1 cellular context compared by ENCODE assay signal in the genomic region with DNA sequence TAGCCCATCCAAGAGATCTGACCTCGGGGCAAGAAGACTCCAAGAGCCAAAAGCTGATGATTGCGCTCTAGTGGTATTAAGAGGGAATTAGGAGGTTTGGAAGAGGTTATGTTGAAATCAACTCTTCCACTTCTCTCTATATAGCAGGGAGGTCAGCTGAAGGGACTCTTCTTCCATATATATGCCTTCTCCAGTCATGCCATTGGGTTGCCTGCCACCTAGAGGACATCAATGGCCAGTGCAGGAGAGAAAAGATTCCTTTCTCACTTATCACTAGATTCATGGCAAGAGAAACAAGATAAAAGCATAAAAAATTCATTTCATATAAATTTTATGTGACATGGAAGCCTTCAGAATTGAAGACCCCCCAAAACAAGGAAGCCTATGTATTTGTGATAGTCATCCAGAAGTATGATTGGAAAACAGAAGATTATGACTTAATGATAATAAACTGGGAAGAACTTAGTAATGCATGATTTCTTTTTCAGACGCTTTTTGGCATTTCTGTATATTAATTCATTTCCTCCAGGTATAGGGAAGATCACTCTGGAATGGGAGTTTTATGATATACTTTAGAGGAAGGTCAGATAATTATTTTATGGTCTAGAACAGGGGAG.
TF ChIP-seq lines count a peak whose summit lies in the region.

No MANE protein-coding gene starts in this region.

TF ChIP-seq in GM12878, 131 proteins besides CTCF, POLR2A, EP300 and RAD21 (continued from another document):
- TF ChIP-seq, protein P1, sequence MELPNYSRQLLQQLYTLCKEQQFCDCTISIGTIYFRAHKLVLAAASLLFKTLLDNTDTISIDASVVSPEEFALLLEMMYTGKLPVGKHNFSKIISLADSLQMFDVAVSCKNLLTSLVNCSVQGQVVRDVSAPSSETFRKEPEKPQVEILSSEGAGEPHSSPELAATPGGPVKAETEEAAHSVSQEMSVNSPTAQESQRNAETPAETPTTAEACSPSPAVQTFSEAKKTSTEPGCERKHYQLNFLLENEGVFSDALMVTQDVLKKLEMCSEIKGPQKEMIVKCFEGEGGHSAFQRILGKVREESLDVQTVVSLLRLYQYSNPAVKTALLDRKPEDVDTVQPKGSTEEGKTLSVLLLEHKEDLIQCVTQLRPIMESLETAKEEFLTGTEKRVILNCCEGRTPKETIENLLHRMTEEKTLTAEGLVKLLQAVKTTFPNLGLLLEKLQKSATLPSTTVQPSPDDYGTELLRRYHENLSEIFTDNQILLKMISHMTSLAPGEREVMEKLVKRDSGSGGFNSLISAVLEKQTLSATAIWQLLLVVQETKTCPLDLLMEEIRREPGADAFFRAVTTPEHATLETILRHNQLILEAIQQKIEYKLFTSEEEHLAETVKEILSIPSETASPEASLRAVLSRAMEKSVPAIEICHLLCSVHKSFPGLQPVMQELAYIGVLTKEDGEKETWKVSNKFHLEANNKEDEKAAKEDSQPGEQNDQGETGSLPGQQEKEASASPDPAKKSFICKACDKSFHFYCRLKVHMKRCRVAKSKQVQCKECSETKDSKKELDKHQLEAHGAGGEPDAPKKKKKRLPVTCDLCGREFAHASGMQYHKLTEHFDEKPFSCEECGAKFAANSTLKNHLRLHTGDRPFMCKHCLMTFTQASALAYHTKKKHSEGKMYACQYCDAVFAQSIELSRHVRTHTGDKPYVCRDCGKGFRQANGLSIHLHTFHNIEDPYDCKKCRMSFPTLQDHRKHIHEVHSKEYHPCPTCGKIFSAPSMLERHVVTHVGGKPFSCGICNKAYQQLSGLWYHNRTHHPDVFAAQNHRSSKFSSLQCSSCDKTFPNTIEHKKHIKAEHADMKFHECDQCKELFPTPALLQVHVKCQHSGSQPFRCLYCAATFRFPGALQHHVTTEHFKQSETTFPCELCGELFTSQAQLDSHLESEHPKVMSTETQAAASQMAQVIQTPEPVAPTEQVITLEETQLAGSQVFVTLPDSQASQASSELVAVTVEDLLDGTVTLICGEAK (IDR thresholded peaks at IDR 0.05; ENCODE audit: borderline replicate concordance) = no peak
- TF ChIP-seq TARDBP (IDR thresholded peaks at IDR 0.05; ENCODE audit: borderline replicate concordance) (no peak), HDAC6 (IDR thresholded peaks at IDR 0.05; ENCODE audit: unreplicated experiment) (no peak), HDAC2 (IDR thresholded peaks at IDR 0.05) (no peak)
- TF ChIP-seq, protein P2, sequence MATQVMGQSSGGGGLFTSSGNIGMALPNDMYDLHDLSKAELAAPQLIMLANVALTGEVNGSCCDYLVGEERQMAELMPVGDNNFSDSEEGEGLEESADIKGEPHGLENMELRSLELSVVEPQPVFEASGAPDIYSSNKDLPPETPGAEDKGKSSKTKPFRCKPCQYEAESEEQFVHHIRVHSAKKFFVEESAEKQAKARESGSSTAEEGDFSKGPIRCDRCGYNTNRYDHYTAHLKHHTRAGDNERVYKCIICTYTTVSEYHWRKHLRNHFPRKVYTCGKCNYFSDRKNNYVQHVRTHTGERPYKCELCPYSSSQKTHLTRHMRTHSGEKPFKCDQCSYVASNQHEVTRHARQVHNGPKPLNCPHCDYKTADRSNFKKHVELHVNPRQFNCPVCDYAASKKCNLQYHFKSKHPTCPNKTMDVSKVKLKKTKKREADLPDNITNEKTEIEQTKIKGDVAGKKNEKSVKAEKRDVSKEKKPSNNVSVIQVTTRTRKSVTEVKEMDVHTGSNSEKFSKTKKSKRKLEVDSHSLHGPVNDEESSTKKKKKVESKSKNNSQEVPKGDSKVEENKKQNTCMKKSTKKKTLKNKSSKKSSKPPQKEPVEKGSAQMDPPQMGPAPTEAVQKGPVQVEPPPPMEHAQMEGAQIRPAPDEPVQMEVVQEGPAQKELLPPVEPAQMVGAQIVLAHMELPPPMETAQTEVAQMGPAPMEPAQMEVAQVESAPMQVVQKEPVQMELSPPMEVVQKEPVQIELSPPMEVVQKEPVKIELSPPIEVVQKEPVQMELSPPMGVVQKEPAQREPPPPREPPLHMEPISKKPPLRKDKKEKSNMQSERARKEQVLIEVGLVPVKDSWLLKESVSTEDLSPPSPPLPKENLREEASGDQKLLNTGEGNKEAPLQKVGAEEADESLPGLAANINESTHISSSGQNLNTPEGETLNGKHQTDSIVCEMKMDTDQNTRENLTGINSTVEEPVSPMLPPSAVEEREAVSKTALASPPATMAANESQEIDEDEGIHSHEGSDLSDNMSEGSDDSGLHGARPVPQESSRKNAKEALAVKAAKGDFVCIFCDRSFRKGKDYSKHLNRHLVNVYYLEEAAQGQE (IDR thresholded peaks at IDR 0.05; ENCODE audit: low read depth, low read length) = no peak
- TF ChIP-seq, protein P3, sequence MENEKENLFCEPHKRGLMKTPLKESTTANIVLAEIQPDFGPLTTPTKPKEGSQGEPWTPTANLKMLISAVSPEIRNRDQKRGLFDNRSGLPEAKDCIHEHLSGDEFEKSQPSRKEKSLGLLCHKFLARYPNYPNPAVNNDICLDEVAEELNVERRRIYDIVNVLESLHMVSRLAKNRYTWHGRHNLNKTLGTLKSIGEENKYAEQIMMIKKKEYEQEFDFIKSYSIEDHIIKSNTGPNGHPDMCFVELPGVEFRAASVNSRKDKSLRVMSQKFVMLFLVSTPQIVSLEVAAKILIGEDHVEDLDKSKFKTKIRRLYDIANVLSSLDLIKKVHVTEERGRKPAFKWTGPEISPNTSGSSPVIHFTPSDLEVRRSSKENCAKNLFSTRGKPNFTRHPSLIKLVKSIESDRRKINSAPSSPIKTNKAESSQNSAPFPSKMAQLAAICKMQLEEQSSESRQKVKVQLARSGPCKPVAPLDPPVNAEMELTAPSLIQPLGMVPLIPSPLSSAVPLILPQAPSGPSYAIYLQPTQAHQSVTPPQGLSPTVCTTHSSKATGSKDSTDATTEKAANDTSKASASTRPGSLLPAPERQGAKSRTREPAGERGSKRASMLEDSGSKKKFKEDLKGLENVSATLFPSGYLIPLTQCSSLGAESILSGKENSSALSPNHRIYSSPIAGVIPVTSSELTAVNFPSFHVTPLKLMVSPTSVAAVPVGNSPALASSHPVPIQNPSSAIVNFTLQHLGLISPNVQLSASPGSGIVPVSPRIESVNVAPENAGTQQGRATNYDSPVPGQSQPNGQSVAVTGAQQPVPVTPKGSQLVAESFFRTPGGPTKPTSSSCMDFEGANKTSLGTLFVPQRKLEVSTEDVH (IDR thresholded peaks at IDR 0.05; ENCODE audit: low read depth, partially characterized antibody) = no peak
